24 cellular contexts compared by ENCODE assay signal in the genomic region with DNA sequence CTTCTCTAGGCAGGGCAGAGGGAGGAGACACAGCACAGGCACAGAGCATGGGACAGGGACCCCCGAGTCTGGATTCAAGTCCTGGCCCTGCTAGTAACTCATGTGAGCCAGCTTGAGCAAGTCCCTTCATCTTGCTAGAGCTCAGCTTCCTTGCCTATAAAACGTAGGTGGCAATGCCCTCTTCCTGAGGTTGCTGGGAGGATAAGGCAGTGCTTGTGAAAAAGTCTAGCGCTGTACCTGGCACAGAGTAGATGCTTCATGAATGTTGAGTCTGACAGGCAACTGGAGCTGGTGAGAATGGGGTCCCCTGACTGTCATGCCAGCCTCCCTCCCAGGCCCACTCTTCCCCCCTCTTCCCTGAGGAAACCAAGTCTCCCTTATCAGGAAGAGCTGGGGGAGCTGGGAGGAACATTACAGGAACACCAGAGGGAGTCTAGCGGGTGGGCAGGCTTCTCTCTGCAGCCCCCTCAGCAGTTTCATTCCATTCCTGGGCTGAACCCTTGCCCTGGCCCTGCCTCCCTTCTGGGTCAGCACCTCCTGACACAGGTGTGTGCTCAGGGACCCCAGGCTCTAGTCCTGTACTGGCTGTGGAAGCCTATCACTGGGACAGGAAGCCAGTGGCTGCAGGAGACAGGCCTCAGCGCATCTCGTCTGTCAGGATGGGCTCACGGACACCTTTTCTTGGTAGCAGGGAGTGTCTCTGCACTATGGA. TPM values are rescaled to one million over a fixed set of nuclear protein-coding genes. Genes with fewer than 3 reads are reported as not detected.
DNase-seq lines count a peak whose midpoint lies in the region; ATAC-seq and TF ChIP-seq lines count a peak whose summit lies in the region.
"Had no signal": no experiment of that assay in that cellular context is flagged by ENCODE, and none has a peak within 500 bp of the region (broad histone marks: within the 10 kb centered on the region; RNA-seq: fewer than 3 reads in every experiment).

No MANE protein-coding gene starts in this region.

- POLR2A ChIA-PET in naive thymus-derived CD4-positive, alpha-beta T cell (lab: Charles Lee), result no interaction called here

- peaks cover 0 to 48% of the 10 kb centered on the region in 2 donors for H3K36me3 ChIP-seq in gastroesophageal sphincter
- H3K36me3 ChIP-seq in naive thymus-derived CD4-positive, alpha-beta T cell (ENCODE audit: control insufficient read depth in 2 of 3, insufficient read depth in 3 of 3, low read length in 3 of 3), result peaks cover 5 to 47% (median 9%) of the 10 kb centered on the region in 3 experiments

- no peak overlapping the region for H3K4me3 Mint-ChIP-seq in stimulated activated effector memory CD8-positive, alpha-beta T cell treated with anti-CD3 and anti-CD28 coated beads, Interleukin-12 subunit alpha, Interleukin-12 subunit beta, amount 100 ng/mL, for 72 hours
- no peak overlapping the region for H3K4me3 Mint-ChIP-seq in naive thymus-derived CD4-positive, alpha-beta T cell
- H3K4me3 Mint-ChIP-seq: activated T-cell treated with anti-CD3 and anti-CD28 coated beads, Interleukin-2, amount 50 U/mL, for 4 hours; brain; CD8-positive, alpha-beta T cell had no signal

- no peak for DNase-seq in Right ventricle myocardium inferior (ENCODE audit: missing footprints)
- no peak for DNase-seq in Right ventricle myocardium superior
- no peak for DNase-seq in stimulated activated effector memory CD8-positive, alpha-beta T cell treated with anti-CD3 and anti-CD28 coated beads, Interleukin-12 subunit alpha, Interleukin-12 subunit beta, amount 100 ng/mL, for 72 hours (ENCODE audit: low spot score in 2 of 2)
- no peak for DNase-seq in activated gamma-delta T cell treated with Interleukin-2 at 50 U/mL for 16 hours
- DNase-seq in naive thymus-derived CD4-positive, alpha-beta T cell, result no peak
- DNase-seq: activated naive CD4-positive, alpha-beta T cell treated with Interleukin-2 at 50 U/mL for 16 hours; activated T-cell treated with anti-CD3 and anti-CD28 coated beads, Interleukin-2, amount 50 U/mL, for 4 hours; adrenal gland; AML-193; CD8-positive, alpha-beta T cell; effector CD4-positive, alpha-beta T cell; HCEC 1CT; mucosa of descending colon; NCI-H1436; NCI-H82; psoas muscle; stimulated activated naive CD8-positive, alpha-beta T cell treated with anti-CD3 and anti-CD28 coated beads, Interleukin-15, Interleukin-2, amounts not matched to agents 100 U/mL and 50 U/mL, for 24 hours; testis had no signal

- intact Hi-C loops in Right ventricle myocardium inferior (cut with DNase I) (no loop called here), Right ventricle myocardium superior (cut with DNase I) (no loop called here)
- intact Hi-C loops in naive thymus-derived CD4-positive, alpha-beta T cell (cut with micrococcal nuclease), result no loop called here

- peak; percentile 26 for TF ChIP-seq POLR2A in GM18951 (IDR thresholded peaks at IDR 0.05; ENCODE audit: extremely low read depth, insufficient read depth, insufficient read length)
- no peak for TF ChIP-seq POLR2A in gastroesophageal sphincter (IDR thresholded peaks at IDR 0.05)

- ATAC-seq in Right ventricle myocardium inferior, result peak; percentile 7
- no peak for ATAC-seq in Right ventricle myocardium superior (ENCODE audit: poor library complexity)
- peak; percentile 6 for ATAC-seq in gastroesophageal sphincter
- no peak for ATAC-seq in stimulated activated effector memory CD8-positive, alpha-beta T cell treated with anti-CD3 and anti-CD28 coated beads, Interleukin-12 subunit alpha, Interleukin-12 subunit beta, amount 100 ng/mL, for 72 hours
- ATAC-seq in naive thymus-derived CD4-positive, alpha-beta T cell, result no peak
- ATAC-seq in HG03460 (IDR thresholded peaks at IDR 0.05; ENCODE audit: unreplicated experiment), result no peak
- ATAC-seq: activated T-cell treated with anti-CD3 and anti-CD28 coated beads, Interleukin-2, amount 50 U/mL, for 4 hours; CD8-positive, alpha-beta T cell; mucosa of descending colon; stimulated activated naive CD8-positive, alpha-beta T cell treated with anti-CD3 and anti-CD28 coated beads, Interleukin-15, Interleukin-2, amounts not matched to agents 100 U/mL and 50 U/mL, for 24 hours had no signal

- H3K9me3 ChIP-seq in gastroesophageal sphincter, result no peaks in the 10 kb centered on the region
- H3K9me3 ChIP-seq in naive thymus-derived CD4-positive, alpha-beta T cell (ENCODE audit: control insufficient read depth in 2 of 3, low read length in 3 of 3), result no peaks in the 10 kb centered on the region
- H3K9me3 ChIP-seq: adrenal gland, mucosa of descending colon, psoas muscle, testis had no signal

- no peak overlapping the region for H3K4me3 ChIP-seq in gastroesophageal sphincter
- no peak overlapping the region for H3K4me3 ChIP-seq in naive thymus-derived CD4-positive, alpha-beta T cell (ENCODE audit: low read length)
- H3K4me3 ChIP-seq: adrenal gland, lung, mucosa of descending colon, psoas muscle, testis had no signal

- peaks cover 3% of the 10 kb centered on the region for H3K27me3 ChIP-seq in gastroesophageal sphincter
- H3K27me3 ChIP-seq in naive thymus-derived CD4-positive, alpha-beta T cell (ENCODE audit: control insufficient read depth in 2 of 2, insufficient read depth in 2 of 2, low read length in 2 of 2), result no peaks in the 10 kb centered on the region
- H3K27me3 ChIP-seq: adrenal gland, testis had no signal

- TF ChIP-seq CTCF in gastroesophageal sphincter (IDR thresholded peaks at IDR 0.05), result no peak

- H3K36me3 Mint-ChIP-seq in stimulated activated effector memory CD8-positive, alpha-beta T cell treated with anti-CD3 and anti-CD28 coated beads, Interleukin-12 subunit alpha, Interleukin-12 subunit beta, amount 100 ng/mL, for 72 hours, result peaks cover 70% of the 10 kb centered on the region
- peaks cover 0 to 20% (median 3%) of the 10 kb centered on the region in 5 donors for H3K36me3 Mint-ChIP-seq in naive thymus-derived CD4-positive, alpha-beta T cell

- H3K4me1 Mint-ChIP-seq in stimulated activated effector memory CD8-positive, alpha-beta T cell treated with anti-CD3 and anti-CD28 coated beads, Interleukin-12 subunit alpha, Interleukin-12 subunit beta, amount 100 ng/mL, for 72 hours, result peaks cover 24% of the 10 kb centered on the region
- peaks cover 0 to 16% (median 0%) of the 10 kb centered on the region in 7 donors for H3K4me1 Mint-ChIP-seq in naive thymus-derived CD4-positive, alpha-beta T cell

- in situ Hi-C loops in GM18951 (cut with MboI; ENCODE audit: low sequenced_read_pairs, unreplicated experiment), result no loop called here

- H3K27ac ChIP-seq in gastroesophageal sphincter, result peak overlapping the region in 1 of 4 donors; percentile 17
- H3K27ac ChIP-seq in naive thymus-derived CD4-positive, alpha-beta T cell (ENCODE audit: low read depth, low read length), result no peak overlapping the region
- H3K27ac ChIP-seq: psoas muscle, testis had no signal

- peak overlapping the region; percentile 80 for H3K27ac Mint-ChIP-seq in stimulated activated effector memory CD8-positive, alpha-beta T cell treated with anti-CD3 and anti-CD28 coated beads, Interleukin-12 subunit alpha, Interleukin-12 subunit beta, amount 100 ng/mL, for 72 hours
- peak overlapping the region in 4 of 9 donors; percentile 36 to 62 (median 55) for H3K27ac Mint-ChIP-seq in naive thymus-derived CD4-positive, alpha-beta T cell

- no peak for TF ChIP-seq EP300 in gastroesophageal sphincter (IDR thresholded peaks at IDR 0.05)

- H3K9me3 Mint-ChIP-seq in stimulated activated effector memory CD8-positive, alpha-beta T cell treated with anti-CD3 and anti-CD28 coated beads, Interleukin-12 subunit alpha, Interleukin-12 subunit beta, amount 100 ng/mL, for 72 hours, result no peaks in the 10 kb centered on the region
- H3K9me3 Mint-ChIP-seq in naive thymus-derived CD4-positive, alpha-beta T cell, result peaks cover 0 to 1% (median 0%) of the 10 kb centered on the region in 11 donors
- H3K9me3 Mint-ChIP-seq: activated T-cell treated with anti-CD3 and anti-CD28 coated beads, Interleukin-2, amount 50 U/mL, for 4 hours; brain; CD8-positive, alpha-beta T cell had no signal

- CTCF ChIA-PET in naive thymus-derived CD4-positive, alpha-beta T cell (lab: Charles Lee), result no interaction called here

- WGBS in gastroesophageal sphincter (ENCODE audit: low coverage in 1 of 2), 2 donors, result no CpG with 5 or more reads among the region's 7 CpGs

- peaks cover 0 to 16% (median 4%) of the 10 kb centered on the region in 3 donors for H3K4me1 ChIP-seq in gastroesophageal sphincter
- H3K4me1 ChIP-seq in naive thymus-derived CD4-positive, alpha-beta T cell (ENCODE audit: control insufficient read depth in 2 of 2, insufficient read depth in 2 of 2, low read length in 2 of 2), result no peaks in the 10 kb centered on the region
- H3K4me1 ChIP-seq: psoas muscle had no signal

- no peaks in the 10 kb centered on the region for H3K27me3 Mint-ChIP-seq in naive thymus-derived CD4-positive, alpha-beta T cell
- H3K27me3 Mint-ChIP-seq: brain had no signal

RNA-seq across cellular contexts. Expression of a gene that starts 9.9 kb away (rescaled TPM):
- not detected for total RNA-seq in Right ventricle myocardium inferior
- not detected for total RNA-seq in Right ventricle myocardium superior
- total RNA-seq in gastroesophageal sphincter, result under 1 TPM in 3 of 4 donors, not detected in 1; 0.08 to 0.45 (median 0.13) TPM
- total RNA-seq in naive thymus-derived CD4-positive, alpha-beta T cell, result not detected
- polyA plus RNA-seq in naive thymus-derived CD4-positive, alpha-beta T cell, result not detected
- total RNA-seq: CD8-positive, alpha-beta T cell; T-helper 2 cell treated with Interferon-gamma antibody and Interleukin-4, amounts not matched to agents 100 ng/mL and 5 ng/mL, for 36 hours had no signal

RNA-seq across cellular contexts. Expression of a gene that starts 19.0 kb away (rescaled TPM):
- total RNA-seq in Right ventricle myocardium inferior (53.2 TPM), Right ventricle myocardium superior (46.6 TPM), gastroesophageal sphincter (10 to 100 TPM; 27.4 to 39.7 (median 32.2) TPM)
- 100 to 1,000 TPM in 3 of 5 experiments, 10 to 100 TPM in 2; 63.2 to 117 (median 106) TPM for total RNA-seq in naive thymus-derived CD4-positive, alpha-beta T cell
- 10 to 100 TPM in 1 of 2 donors, 1 to 10 TPM in 1; 9.1 to 11.4 TPM for polyA plus RNA-seq in naive thymus-derived CD4-positive, alpha-beta T cell

RNA-seq across cellular contexts. Expression of a gene that starts 30.5 kb away (rescaled TPM):
- 52.8 TPM for total RNA-seq in Right ventricle myocardium inferior
- total RNA-seq in Right ventricle myocardium superior, result 48.1 TPM
- total RNA-seq in gastroesophageal sphincter, result 100 to 1,000 TPM in 1 of 4 donors, 10 to 100 TPM in 3; 71.0 to 108 (median 90.4) TPM
- total RNA-seq in naive thymus-derived CD4-positive, alpha-beta T cell, result 100 to 1,000 TPM; 206 to 408 (median 237) TPM
- 100 to 1,000 TPM; 101 to 167 TPM for polyA plus RNA-seq in naive thymus-derived CD4-positive, alpha-beta T cell

Comparison
In these comparisons a context has a peak if more than half of its experiments do, and no peak if none do; other contexts are left out.
1. ATAC-seq: peak in Right ventricle myocardium inferior (single experiment) and gastroesophageal sphincter (single experiment); none in Right ventricle myocardium superior (single experiment), stimulated activated effector memory CD8-positive, alpha-beta T cell treated with anti-CD3 and anti-CD28 coated beads, Interleukin-12 subunit alpha, Interleukin-12 subunit beta, amount 100 ng/mL, for 72 hours (single experiment), naive thymus-derived CD4-positive, alpha-beta T cell (single experiment) and HG03460 (single experiment).